1 cellular context compared by ENCODE assay signal in genomic region chr2:158458617-158458920, GRCh38.
TF ChIP-seq lines count a peak whose summit lies in the region.

No MANE protein-coding gene starts in this region.

TF ChIP-seq in GM23338, 12 proteins besides CTCF, POLR2A, EP300 and RAD21 (continued from another document):
- TF ChIP-seq ETS1 (IDR thresholded peaks at IDR 0.05) (no peak), ZNF331 (CRISPR knock-in tag; IDR thresholded peaks at IDR 0.05; ENCODE audit: low read depth) (no peak), POLR2AphosphoS5 (IDR thresholded peaks at IDR 0.05; ENCODE audit: low read depth) (no peak), CREB1 (CRISPR knock-in tag; IDR thresholded peaks at IDR 0.05; ENCODE audit: low read depth) (no peak), ZNF114 (CRISPR knock-in tag; IDR thresholded peaks at IDR 0.05) (no peak)
